In genomic region chr17:49677134-49677932, GRCh38 we compare ENCODE assay signal across 7 cellular contexts. TPM values are rescaled to one million over a fixed set of nuclear protein-coding genes. Genes with fewer than 3 reads are reported as not detected.
A peak's percentile ranks its signal among the peaks of the same experiment; 100 is the strongest.
DNase-seq lines count a peak whose midpoint lies in the region; ATAC-seq, FAIRE-seq and TF ChIP-seq lines count a peak whose summit lies in the region.

No MANE protein-coding gene starts in this region.

- no peaks in the 10 kb centered on the region for H3K27me3 ChIP-seq in bronchial epithelial cell (ENCODE audit: control insufficient read depth, insufficient read depth, low read length)
- H3K27me3 ChIP-seq in smooth muscle cell (ENCODE audit: low read depth): no peaks in the 10 kb centered on the region

- 1% methylated on average over 31 of the region's 34 CpGs for WGBS in smooth muscle cell (ENCODE audit: low lambda C conversion rate)

- peak overlapping the region; percentile 89 for H3K4me3 ChIP-seq in bronchial epithelial cell (ENCODE audit: low read depth, low read length)
- peak overlapping the region; percentile 64 for H3K4me3 ChIP-seq in smooth muscle cell

- H2AFZ ChIP-seq in smooth muscle cell (ENCODE audit: low read depth): peak overlapping the region; percentile 75

- CTCF ChIA-PET in WTC11 (lab: Charles Lee): interaction anchor here (0.6 to 1.0 kb wide), 18 partner anchors 12 to 381 kb away, joined by 3 to 11 read pairs (median 3); partner anchors contain the start of genes FAM117A and SLC35B1

- H3K36me3 Mint-ChIP-seq in WTC11 (peaks cover 20% of the 10 kb centered on the region), immature natural killer cell (peaks cover 0 to 9% (median 0%) of the 10 kb centered on the region in 3 donors)

- TF ChIP-seq CTCF in WTC11 (IDR thresholded peaks at IDR 0.05) (no peak), bronchial epithelial cell (IDR thresholded peaks at IDR 0.05; ENCODE audit: insufficient read depth, low read length, severe bottlenecking) (no peak), smooth muscle cell (IDR thresholded peaks at IDR 0.05; ENCODE audit: borderline replicate concordance, insufficient read depth, poor library complexity, severe bottlenecking) (no peak)

- H3F3A ChIP-seq in smooth muscle cell (ENCODE audit: low read depth): no peaks in the 10 kb centered on the region

- DNase-seq in GM18507 (ENCODE audit: extremely low spot score, insufficient read length, low read depth) (peak; percentile 88), NCI-H2227 (lab: John Stamatoyannopoulos, UW; ENCODE audit: unreplicated experiment) (peak; percentile 96), WTC11 (ENCODE audit: low spot score) (peak; percentile 98), bronchial epithelial cell (ENCODE audit: low read depth) (peak; percentile 76), immature natural killer cell (peak; percentile 94 to 96 (median 95)), smooth muscle cell (lab: John Stamatoyannopoulos, UW; ENCODE audit: unreplicated experiment) (peak; percentile 91)

- FAIRE-seq in GM18507 (lab: Jason Lieb, UNC): no peak
- FAIRE-seq in bronchial epithelial cell (lab: Jason Lieb, UNC): no peak

- H3K27ac Mint-ChIP-seq in WTC11 (peak overlapping the region; percentile 96), immature natural killer cell (peak overlapping the region; percentile 97 to 99 (median 98))

- H3K9me3 Mint-ChIP-seq in WTC11: peaks cover 6% of the 10 kb centered on the region
- H3K9me3 Mint-ChIP-seq in immature natural killer cell: peaks cover 0 to 5% (median 0%) of the 10 kb centered on the region in 6 donors

- peaks cover 21% of the 10 kb centered on the region for H3K4me1 ChIP-seq in smooth muscle cell (ENCODE audit: low read depth)

- POLR2A ChIA-PET in WTC11 (lab: Charles Lee): interaction anchor here (0.6 to 1.3 kb wide), 11 partner anchors 18 to 1318 kb away, joined by 3 to 6 read pairs (median 3); partner anchors contain the start of genes KAT7, NXPH3 and SLC35B1

- H3K27ac ChIP-seq in smooth muscle cell (ENCODE audit: low read depth): peak overlapping the region; percentile 91

- no peaks in the 10 kb centered on the region for H3K36me3 ChIP-seq in bronchial epithelial cell (ENCODE audit: control insufficient read depth, insufficient read depth, low read length)
- no peaks in the 10 kb centered on the region for H3K36me3 ChIP-seq in smooth muscle cell (ENCODE audit: low read depth)

- ATAC-seq in HG03135 (IDR thresholded peaks at IDR 0.05; ENCODE audit: unreplicated experiment) (peak; percentile 41), WTC11 (peak; percentile 69)

- H3K27me3 Mint-ChIP-seq in WTC11 (ENCODE audit: low read depth): peaks cover 35% of the 10 kb centered on the region
- H3K27me3 Mint-ChIP-seq in immature natural killer cell (ENCODE audit: low read depth in 3 of 3): peaks cover 16 to 21% (median 17%) of the 10 kb centered on the region in 3 donors

- H3K9ac ChIP-seq in smooth muscle cell (ENCODE audit: low read depth): peak overlapping the region; percentile 95

- peak overlapping the region; percentile 88 for H3K4me3 Mint-ChIP-seq in WTC11
- H3K4me3 Mint-ChIP-seq in immature natural killer cell: peak overlapping the region; percentile 94 to 98 (median 96)

- peaks cover 46% of the 10 kb centered on the region for H4K20me1 ChIP-seq in smooth muscle cell (ENCODE audit: low read depth)

- no peaks in the 10 kb centered on the region for H3K9me3 ChIP-seq in smooth muscle cell (replicated peaks; ENCODE audit: low read depth)

- peaks cover 18% of the 10 kb centered on the region for H3K4me1 Mint-ChIP-seq in WTC11
- H3K4me1 Mint-ChIP-seq in immature natural killer cell: peaks cover 51 to 56% of the 10 kb centered on the region in 2 donors

- peaks cover 50% of the 10 kb centered on the region for H3K79me2 ChIP-seq in smooth muscle cell (ENCODE audit: low read depth)

- peak overlapping the region; percentile 93 for H3K4me2 ChIP-seq in smooth muscle cell

TF ChIP-seq in WTC11, 78 proteins besides CTCF, POLR2A, EP300 and RAD21:
- no peak for TF ChIP-seq KAT7 (CRISPR knock-in tag; IDR thresholded peaks at IDR 0.05; ENCODE audit: borderline replicate concordance)
- TF ChIP-seq TP53 (CRISPR knock-in tag; IDR thresholded peaks at IDR 0.05): peak; percentile 5; the same call in 1 of the 2 replicates
- no peak for TF ChIP-seq TEAD1 (CRISPR knock-in tag; IDR thresholded peaks at IDR 0.05)

RNA-seq across cellular contexts. Expression of gene SPOP, which starts 0.6 kb away (rescaled TPM):
- 19.2 to 32.4 TPM (median 22.4 TPM) in 3 replicates for total RNA-seq in WTC11 (2021)
- 32.1 and 50.7 TPM in 2 replicates for total RNA-seq in bronchial epithelial cell
- polyA plus RNA-seq in immature natural killer cell: 100 to 1,000 TPM in 2 of 3 donors, 10 to 100 TPM in 1; 64.9 to 180 (median 105) TPM
- total RNA-seq in smooth muscle cell: 36.5 and 55.0 TPM in 2 replicates
- polyA plus RNA-seq in smooth muscle cell: 54.9 and 69.8 TPM in 2 replicates

RNA-seq across cellular contexts. Expression of gene SLC35B1, which starts 30.4 kb away (rescaled TPM):
- total RNA-seq in WTC11 (2021): 43.7 to 55.9 TPM (median 45.0 TPM) in 3 replicates
- 79.2 and 91.1 TPM in 2 replicates for total RNA-seq in bronchial epithelial cell
- 10 to 100 TPM; 40.5 to 69.0 (median 53.3) TPM for polyA plus RNA-seq in immature natural killer cell
- total RNA-seq in smooth muscle cell: 116 and 126 TPM in 2 replicates
- 98.9 and 111 TPM in 2 replicates for polyA plus RNA-seq in smooth muscle cell

Comparison
In these comparisons a context has a peak if more than half of its experiments do, and no peak if none do; other contexts are left out.
1. Peak in every context shown above with its lines: DNase-seq, ATAC-seq, H3K4me3 ChIP-seq and H3K27ac ChIP-seq.